Comparison of ENCODE assay signal across 3 cellular contexts in the genomic region with DNA sequence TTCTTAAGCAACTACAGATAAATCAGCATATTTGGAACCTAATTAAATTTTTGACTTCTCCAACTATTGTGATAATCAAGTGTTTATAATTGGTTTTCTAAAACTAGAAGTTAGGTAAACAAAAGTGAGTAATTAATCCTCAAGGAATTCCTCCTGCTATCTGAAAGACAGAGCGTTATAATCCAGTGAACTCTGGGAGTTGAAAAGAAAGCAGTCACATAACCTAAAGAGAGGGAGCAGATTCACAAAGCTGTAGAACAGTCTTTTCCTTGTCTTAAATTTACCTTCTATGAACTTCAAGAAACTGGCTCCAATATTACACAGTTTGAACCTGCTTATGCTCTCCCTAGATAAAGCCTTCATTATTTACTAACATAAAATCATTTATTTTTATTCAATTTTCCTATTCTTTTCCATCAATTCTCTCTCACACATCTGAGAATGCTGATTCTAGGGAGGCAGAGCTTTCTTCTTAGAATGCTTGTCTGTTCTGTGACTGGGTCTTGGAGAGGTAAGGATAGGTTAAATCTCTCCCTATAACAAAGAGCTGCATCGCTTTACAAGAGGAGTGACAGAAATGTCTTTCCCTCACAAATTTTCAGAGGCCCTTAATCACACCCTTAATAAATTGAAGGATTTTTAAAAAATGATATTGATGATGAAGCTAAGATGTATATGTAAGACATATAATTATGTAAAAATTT.
TF ChIP-seq lines count a peak whose summit lies in the region.

No MANE protein-coding gene starts in this region.

TF ChIP-seq in GM23338, 12 proteins besides CTCF, POLR2A, EP300 and RAD21 (continues in another document):
- no peak for TF ChIP-seq ZNF462 (CRISPR knock-in tag; IDR thresholded peaks at IDR 0.05)
- TF ChIP-seq, protein P1, sequence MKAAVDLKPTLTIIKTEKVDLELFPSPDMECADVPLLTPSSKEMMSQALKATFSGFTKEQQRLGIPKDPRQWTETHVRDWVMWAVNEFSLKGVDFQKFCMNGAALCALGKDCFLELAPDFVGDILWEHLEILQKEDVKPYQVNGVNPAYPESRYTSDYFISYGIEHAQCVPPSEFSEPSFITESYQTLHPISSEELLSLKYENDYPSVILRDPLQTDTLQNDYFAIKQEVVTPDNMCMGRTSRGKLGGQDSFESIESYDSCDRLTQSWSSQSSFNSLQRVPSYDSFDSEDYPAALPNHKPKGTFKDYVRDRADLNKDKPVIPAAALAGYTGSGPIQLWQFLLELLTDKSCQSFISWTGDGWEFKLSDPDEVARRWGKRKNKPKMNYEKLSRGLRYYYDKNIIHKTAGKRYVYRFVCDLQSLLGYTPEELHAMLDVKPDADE (IDR thresholded peaks at IDR 0.05), result no peak

TF ChIP-seq in WTC11, 78 proteins besides CTCF, POLR2A, EP300 and RAD21:
- TF ChIP-seq USF1 (CRISPR knock-in tag; IDR thresholded peaks at IDR 0.05) (no peak), CREB1 (CRISPR knock-in tag; IDR thresholded peaks at IDR 0.05) (no peak), TEAD1 (CRISPR knock-in tag; IDR thresholded peaks at IDR 0.05) (no peak), ZNF121 (CRISPR knock-in tag; IDR thresholded peaks at IDR 0.05) (no peak)
- TF ChIP-seq, protein P2, sequence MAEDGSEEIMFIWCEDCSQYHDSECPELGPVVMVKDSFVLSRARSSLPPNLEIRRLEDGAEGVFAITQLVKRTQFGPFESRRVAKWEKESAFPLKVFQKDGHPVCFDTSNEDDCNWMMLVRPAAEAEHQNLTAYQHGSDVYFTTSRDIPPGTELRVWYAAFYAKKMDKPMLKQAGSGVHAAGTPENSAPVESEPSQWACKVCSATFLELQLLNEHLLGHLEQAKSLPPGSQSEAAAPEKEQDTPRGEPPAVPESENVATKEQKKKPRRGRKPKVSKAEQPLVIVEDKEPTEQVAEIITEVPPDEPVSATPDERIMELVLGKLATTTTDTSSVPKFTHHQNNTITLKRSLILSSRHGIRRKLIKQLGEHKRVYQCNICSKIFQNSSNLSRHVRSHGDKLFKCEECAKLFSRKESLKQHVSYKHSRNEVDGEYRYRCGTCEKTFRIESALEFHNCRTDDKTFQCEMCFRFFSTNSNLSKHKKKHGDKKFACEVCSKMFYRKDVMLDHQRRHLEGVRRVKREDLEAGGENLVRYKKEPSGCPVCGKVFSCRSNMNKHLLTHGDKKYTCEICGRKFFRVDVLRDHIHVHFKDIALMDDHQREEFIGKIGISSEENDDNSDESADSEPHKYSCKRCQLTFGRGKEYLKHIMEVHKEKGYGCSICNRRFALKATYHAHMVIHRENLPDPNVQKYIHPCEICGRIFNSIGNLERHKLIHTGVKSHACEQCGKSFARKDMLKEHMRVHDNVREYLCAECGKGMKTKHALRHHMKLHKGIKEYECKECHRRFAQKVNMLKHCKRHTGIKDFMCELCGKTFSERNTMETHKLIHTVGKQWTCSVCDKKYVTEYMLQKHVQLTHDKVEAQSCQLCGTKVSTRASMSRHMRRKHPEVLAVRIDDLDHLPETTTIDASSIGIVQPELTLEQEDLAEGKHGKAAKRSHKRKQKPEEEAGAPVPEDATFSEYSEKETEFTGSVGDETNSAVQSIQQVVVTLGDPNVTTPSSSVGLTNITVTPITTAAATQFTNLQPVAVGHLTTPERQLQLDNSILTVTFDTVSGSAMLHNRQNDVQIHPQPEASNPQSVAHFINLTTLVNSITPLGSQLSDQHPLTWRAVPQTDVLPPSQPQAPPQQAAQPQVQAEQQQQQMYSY (CRISPR knock-in tag; IDR thresholded peaks at IDR 0.05), result no peak

TF ChIP-seq in endothelial cell of umbilical vein, 7 proteins besides CTCF, POLR2A, EP300 and RAD21:
- no peak for TF ChIP-seq POLR2AphosphoS5 (IDR thresholded peaks at IDR 0.05; ENCODE audit: insufficient read depth, low read depth, low read length)
- no peak for TF ChIP-seq MYC (IDR thresholded peaks at IDR 0.05; ENCODE audit: low read depth, low read length)
- TF ChIP-seq FOS (IDR thresholded peaks at IDR 0.05; ENCODE audit: borderline replicate concordance, insufficient read depth, low read length), result no peak
- TF ChIP-seq JUN (IDR thresholded peaks at IDR 0.05; ENCODE audit: borderline replicate concordance, insufficient read depth, insufficient read length, low read depth), result no peak
